Comparison of ENCODE assay signal across 1 cellular context in the genomic region with DNA sequence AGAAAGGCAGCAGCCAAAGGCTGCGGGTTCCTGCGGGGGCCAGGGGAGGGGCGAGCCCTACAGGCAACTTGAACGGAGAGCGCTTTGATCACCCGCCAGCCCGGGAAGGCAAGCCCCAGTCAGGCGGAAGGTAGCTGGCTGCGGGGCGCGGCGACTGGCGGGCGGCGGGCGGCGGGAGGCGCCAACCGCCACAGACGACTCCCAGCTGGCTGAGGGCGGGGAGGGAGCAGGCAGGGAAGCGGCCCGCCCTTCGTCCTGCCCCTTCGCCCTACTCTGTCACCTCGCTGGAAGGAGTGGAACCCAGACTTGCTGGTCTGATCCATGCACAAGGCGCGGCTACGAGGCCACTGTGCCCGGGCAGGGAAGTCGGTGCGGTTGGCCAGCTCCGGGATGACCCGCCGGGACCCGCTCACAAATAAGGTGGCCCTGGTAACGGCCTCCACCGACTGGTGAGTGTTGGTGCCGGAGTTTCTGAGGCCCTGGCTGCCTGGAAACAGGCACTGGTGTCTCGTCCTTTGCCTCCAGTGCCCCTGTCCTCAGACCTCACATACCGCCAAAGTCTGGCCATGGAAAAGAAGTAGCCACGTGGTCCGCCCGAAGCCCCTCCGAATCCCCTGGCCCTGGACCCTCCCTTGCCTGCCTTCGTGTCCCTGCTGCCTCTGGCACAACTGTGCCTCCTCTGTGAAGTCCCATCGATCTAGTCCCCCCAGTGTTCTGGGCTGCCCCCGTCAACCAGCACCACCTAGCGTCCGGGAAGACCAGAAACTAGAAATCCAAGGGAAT.
TF ChIP-seq lines count a peak whose summit lies in the region.
"Not testable (repeated sequence)": the region's sequence is repeated elsewhere in the genome, so short reads cannot be mapped to it uniquely, and the experiment has no call there.

No MANE protein-coding gene starts in this region.

TF ChIP-seq in HepG2, 621 proteins besides CTCF, POLR2A, EP300 and RAD21 (continued from another document and continues in another):
- TF ChIP-seq, protein P1, sequence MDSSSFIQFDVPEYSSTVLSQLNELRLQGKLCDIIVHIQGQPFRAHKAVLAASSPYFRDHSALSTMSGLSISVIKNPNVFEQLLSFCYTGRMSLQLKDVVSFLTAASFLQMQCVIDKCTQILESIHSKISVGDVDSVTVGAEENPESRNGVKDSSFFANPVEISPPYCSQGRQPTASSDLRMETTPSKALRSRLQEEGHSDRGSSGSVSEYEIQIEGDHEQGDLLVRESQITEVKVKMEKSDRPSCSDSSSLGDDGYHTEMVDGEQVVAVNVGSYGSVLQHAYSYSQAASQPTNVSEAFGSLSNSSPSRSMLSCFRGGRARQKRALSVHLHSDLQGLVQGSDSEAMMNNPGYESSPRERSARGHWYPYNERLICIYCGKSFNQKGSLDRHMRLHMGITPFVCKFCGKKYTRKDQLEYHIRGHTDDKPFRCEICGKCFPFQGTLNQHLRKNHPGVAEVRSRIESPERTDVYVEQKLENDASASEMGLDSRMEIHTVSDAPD (CRISPR knock-in tag; IDR thresholded peaks at IDR 0.05) = peak; percentile 90
- peak; percentile 93 for TF ChIP-seq EED (CRISPR knock-in tag; IDR thresholded peaks at IDR 0.05)
- TF ChIP-seq, protein P2, sequence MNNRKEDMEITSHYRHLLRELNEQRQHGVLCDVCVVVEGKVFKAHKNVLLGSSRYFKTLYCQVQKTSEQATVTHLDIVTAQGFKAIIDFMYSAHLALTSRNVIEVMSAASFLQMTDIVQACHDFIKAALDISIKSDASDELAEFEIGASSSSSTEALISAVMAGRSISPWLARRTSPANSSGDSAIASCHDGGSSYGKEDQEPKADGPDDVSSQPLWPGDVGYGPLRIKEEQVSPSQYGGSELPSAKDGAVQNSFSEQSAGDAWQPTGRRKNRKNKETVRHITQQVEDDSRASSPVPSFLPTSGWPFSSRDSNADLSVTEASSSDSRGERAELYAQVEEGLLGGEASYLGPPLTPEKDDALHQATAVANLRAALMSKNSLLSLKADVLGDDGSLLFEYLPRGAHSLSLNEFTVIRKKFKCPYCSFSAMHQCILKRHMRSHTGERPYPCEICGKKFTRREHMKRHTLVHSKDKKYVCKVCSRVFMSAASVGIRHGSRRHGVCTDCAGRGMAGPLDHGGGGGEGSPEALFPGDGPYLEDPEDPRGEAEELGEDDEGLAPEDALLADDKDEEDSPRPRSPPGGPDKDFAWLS (CRISPR knock-in tag; IDR thresholded peaks at IDR 0.05; ENCODE audit: borderline replicate concordance) = peak; percentile 79; the same call in 1 of the 2 replicates
- TF ChIP-seq, protein P3, sequence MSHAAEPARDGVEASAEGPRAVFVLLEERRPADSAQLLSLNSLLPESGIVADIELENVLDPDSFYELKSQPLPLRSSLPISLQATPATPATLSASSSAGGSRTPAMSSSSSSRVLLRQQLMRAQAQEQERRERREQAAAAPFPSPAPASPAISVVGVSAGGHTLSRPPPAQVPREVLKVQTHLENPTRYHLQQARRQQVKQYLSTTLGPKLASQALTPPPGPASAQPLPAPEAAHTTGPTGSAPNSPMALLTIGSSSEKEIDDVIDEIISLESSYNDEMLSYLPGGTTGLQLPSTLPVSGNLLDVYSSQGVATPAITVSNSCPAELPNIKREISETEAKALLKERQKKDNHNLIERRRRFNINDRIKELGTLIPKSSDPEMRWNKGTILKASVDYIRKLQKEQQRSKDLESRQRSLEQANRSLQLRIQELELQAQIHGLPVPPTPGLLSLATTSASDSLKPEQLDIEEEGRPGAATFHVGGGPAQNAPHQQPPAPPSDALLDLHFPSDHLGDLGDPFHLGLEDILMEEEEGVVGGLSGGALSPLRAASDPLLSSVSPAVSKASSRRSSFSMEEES (CRISPR knock-in tag; IDR thresholded peaks at IDR 0.05) = peak; percentile 62
- peak; percentile 78; the same call in 1 of the 2 replicates for TF ChIP-seq YEATS2 (CRISPR knock-in tag; IDR thresholded peaks at IDR 0.05; ENCODE audit: borderline replicate concordance)
- peak; percentile 96; the same call in 1 of the 2 replicates for TF ChIP-seq ZFP41 (CRISPR knock-in tag; IDR thresholded peaks at IDR 0.05; ENCODE audit: borderline replicate concordance)
- TF ChIP-seq CC2D1A (CRISPR knock-in tag; IDR thresholded peaks at IDR 0.05) = 0 out of 2 replicates have a peak, but pooled peaks have one; percentile 11
- TF ChIP-seq AGO2 (optimal IDR thresholded peaks at IDR 0.05; ENCODE audit: low read depth, low read length) = peak; percentile 28
- peak; percentile 88; the same call in 1 of the 2 replicates for TF ChIP-seq ZNF430 (CRISPR knock-in tag; IDR thresholded peaks at IDR 0.05)
- TF ChIP-seq, protein P4, sequence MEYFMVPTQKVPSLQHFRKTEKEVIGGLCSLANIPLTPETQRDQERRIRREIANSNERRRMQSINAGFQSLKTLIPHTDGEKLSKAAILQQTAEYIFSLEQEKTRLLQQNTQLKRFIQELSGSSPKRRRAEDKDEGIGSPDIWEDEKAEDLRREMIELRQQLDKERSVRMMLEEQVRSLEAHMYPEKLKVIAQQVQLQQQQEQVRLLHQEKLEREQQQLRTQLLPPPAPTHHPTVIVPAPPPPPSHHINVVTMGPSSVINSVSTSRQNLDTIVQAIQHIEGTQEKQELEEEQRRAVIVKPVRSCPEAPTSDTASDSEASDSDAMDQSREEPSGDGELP (IDR thresholded peaks at IDR 0.05; ENCODE audit: borderline replicate concordance, low read depth) = peak; percentile 88; the same call in 1 of the 2 replicates
- 0 out of 2 replicates have a peak, but pooled peaks have one; percentile 49 for TF ChIP-seq ZBTB39 (CRISPR knock-in tag; IDR thresholded peaks at IDR 0.05)
- peak; percentile 72; the same call in 1 of the 2 replicates for TF ChIP-seq SMAD1 (CRISPR knock-in tag; IDR thresholded peaks at IDR 0.05; ENCODE audit: borderline replicate concordance, low read depth)
- peak; percentile 42; the same call in 1 of the 2 replicates for TF ChIP-seq ZNF34 (CRISPR knock-in tag; IDR thresholded peaks at IDR 0.05; ENCODE audit: borderline replicate concordance)
- TF ChIP-seq ARHGAP35 (CRISPR knock-in tag; IDR thresholded peaks at IDR 0.05; ENCODE audit: borderline replicate concordance) = peak; percentile 81; the same call in 1 of the 2 replicates
- 0 out of 2 replicates have a peak, but pooled peaks have one; percentile 57 for TF ChIP-seq HMG20B (CRISPR knock-in tag; conservative IDR thresholded peaks at IDR 0.05)
- TF ChIP-seq, protein P5, sequence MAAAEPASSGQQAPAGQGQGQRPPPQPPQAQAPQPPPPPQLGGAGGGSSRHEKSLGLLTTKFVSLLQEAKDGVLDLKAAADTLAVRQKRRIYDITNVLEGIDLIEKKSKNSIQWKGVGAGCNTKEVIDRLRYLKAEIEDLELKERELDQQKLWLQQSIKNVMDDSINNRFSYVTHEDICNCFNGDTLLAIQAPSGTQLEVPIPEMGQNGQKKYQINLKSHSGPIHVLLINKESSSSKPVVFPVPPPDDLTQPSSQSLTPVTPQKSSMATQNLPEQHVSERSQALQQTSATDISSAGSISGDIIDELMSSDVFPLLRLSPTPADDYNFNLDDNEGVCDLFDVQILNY (CRISPR knock-in tag; conservative IDR thresholded peaks at IDR 0.05) = 0 out of 2 replicates have a peak, but pooled peaks have one; percentile 61
- 0 out of 2 replicates have a peak, but pooled peaks have one; percentile 44 for TF ChIP-seq SSRP1 (CRISPR knock-in tag; IDR thresholded peaks at IDR 0.05)
- TF ChIP-seq YY1 (IDR thresholded peaks at IDR 0.05; ENCODE audit: insufficient read depth, insufficient replicate concordance, low read depth, low read length) = peak; percentile 73
- TF ChIP-seq ZNF251 (CRISPR knock-in tag; IDR thresholded peaks at IDR 0.05) = peak; percentile 98
- TF ChIP-seq, protein P6, sequence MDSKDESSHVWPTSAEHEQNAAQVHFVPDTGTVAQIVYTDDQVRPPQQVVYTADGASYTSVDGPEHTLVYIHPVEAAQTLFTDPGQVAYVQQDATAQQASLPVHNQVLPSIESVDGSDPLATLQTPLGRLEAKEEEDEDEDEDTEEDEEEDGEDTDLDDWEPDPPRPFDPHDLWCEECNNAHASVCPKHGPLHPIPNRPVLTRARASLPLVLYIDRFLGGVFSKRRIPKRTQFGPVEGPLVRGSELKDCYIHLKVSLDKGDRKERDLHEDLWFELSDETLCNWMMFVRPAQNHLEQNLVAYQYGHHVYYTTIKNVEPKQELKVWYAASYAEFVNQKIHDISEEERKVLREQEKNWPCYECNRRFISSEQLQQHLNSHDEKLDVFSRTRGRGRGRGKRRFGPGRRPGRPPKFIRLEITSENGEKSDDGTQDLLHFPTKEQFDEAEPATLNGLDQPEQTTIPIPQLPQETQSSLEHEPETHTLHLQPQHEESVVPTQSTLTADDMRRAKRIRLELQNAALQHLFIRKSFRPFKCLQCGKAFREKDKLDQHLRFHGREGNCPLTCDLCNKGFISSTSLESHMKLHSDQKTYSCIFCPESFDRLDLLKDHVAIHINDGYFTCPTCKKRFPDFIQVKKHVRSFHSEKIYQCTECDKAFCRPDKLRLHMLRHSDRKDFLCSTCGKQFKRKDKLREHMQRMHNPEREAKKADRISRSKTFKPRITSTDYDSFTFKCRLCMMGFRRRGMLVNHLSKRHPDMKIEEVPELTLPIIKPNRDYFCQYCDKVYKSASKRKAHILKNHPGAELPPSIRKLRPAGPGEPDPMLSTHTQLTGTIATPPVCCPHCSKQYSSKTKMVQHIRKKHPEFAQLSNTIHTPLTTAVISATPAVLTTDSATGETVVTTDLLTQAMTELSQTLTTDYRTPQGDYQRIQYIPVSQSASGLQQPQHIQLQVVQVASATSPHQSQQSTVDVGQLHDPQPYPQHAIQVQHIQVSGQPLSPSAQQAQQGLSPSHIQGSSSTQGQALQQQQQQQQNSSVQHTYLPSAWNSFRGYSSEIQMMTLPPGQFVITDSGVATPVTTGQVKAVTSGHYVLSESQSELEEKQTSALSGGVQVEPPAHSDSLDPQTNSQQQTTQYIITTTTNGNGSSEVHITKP (CRISPR knock-in tag; IDR thresholded peaks at IDR 0.05; ENCODE audit: low read depth) = peak; percentile 53; the same call in 1 of the 2 replicates
- peak; percentile 29; the same call in 1 of the 2 replicates for TF ChIP-seq FLYWCH1 (CRISPR knock-in tag; IDR thresholded peaks at IDR 0.05)
- peak; percentile 88; the same call in 1 of the 2 replicates for TF ChIP-seq ZNF33B (CRISPR knock-in tag; IDR thresholded peaks at IDR 0.05)
- not testable (repeated sequence) for TF ChIP-seq NR2F6 (IDR thresholded peaks at IDR 0.05)
- TF ChIP-seq NR2F6 (CRISPR knock-in tag; IDR thresholded peaks at IDR 0.05) = peak; percentile 54; the same call in 1 of the 2 replicates
- TF ChIP-seq IRF1 (CRISPR knock-in tag; IDR thresholded peaks at IDR 0.05; ENCODE audit: low read depth) = 0 out of 2 replicates have a peak, but pooled peaks have one; percentile 51
- peak; percentile 89; the same call in 1 of the 2 replicates for TF ChIP-seq MTA1 (CRISPR knock-in tag; IDR thresholded peaks at IDR 0.05; ENCODE audit: borderline replicate concordance)
- peak; percentile 86; the same call in 1 of the 2 replicates for TF ChIP-seq ATF7-NPFF (CRISPR knock-in tag; IDR thresholded peaks at IDR 0.05; ENCODE audit: low read depth)
- TF ChIP-seq MEF2D (CRISPR knock-in tag; IDR thresholded peaks at IDR 0.05) = peak; percentile 68; the same call in 1 of the 2 replicates
